ENCODE assay signal across 9 cellular contexts in genomic region chr12:90969851-90970250, GRCh38. TPM values are rescaled to one million over a fixed set of nuclear protein-coding genes. Genes with fewer than 3 reads are reported as not detected.
"Had no signal": no experiment of that assay in that cellular context is flagged by ENCODE, and none has a peak within 500 bp of the region (broad histone marks: within the 10 kb centered on the region; RNA-seq: fewer than 3 reads in every experiment).

No MANE protein-coding gene starts in this region.

- H3K27ac ChIP-seq: GM23248 had no signal

- DNase-seq: GOT3, H9, HCEC 1CT, KBM-7 had no signal

- H3K4me1 Mint-ChIP-seq: IgD-negative memory B cell had no signal

- FAIRE-seq: H54, HTR-8/SVneo had no signal

- H3K9me3 Mint-ChIP-seq: H9, IgD-negative memory B cell had no signal

- H3K27ac Mint-ChIP-seq: H9, IgD-negative memory B cell had no signal

- H3K4me3 Mint-ChIP-seq: H9, IgD-negative memory B cell had no signal

- H3K4me3 ChIP-seq: GM23248 had no signal

- H3K36me3 Mint-ChIP-seq: IgD-negative memory B cell had no signal

RNA-seq across cellular contexts. Expression of gene CCER1, which starts 14.9 kb away (rescaled TPM):
- total RNA-seq: GM23248, H9, HT-29 had no signal

RNA-seq across cellular contexts. Expression of gene EPYC, which starts 34.9 kb away (rescaled TPM):
- total RNA-seq: GM23248, H9, HT-29 had no signal
